Comparison of ENCODE assay signal across 7 cellular contexts in the genomic region with DNA sequence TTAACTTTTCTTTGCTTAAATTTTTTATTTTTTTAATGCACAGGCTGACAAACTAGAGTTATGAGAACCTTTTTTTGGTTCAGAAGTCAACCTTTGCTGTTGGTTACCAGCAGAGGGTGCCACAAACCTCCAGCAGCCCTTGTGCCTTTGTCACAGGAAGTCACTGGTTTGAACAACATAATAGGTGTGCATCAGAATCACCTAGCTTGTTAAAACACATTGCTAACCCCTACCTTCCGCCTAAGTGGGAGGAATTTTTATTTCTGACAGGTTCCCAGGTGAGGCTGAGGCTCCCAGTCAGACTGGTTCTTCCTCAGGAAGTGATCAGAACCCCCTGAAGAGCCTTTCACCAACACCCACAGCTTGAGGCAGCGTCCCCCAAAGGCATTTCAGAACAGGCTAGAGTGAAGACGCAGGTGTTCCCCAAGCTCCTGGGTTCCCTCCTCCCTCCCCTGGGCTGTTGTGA. TPM values are rescaled to one million over a fixed set of nuclear protein-coding genes. Genes with fewer than 3 reads are reported as not detected.
DNase-seq lines count a peak whose midpoint lies in the region; ATAC-seq and TF ChIP-seq lines count a peak whose summit lies in the region.

No MANE protein-coding gene starts in this region.

- TF ChIP-seq CTCF in GM12872 (IDR thresholded peaks at IDR 0.05; ENCODE audit: insufficient read depth, low read depth, low read length), result peak; percentile 79
- peak; percentile 59 for TF ChIP-seq CTCF in smooth muscle cell (IDR thresholded peaks at IDR 0.05; ENCODE audit: borderline replicate concordance, insufficient read depth, poor library complexity, severe bottlenecking)

- no peak overlapping the region for H3K27ac ChIP-seq in smooth muscle cell (ENCODE audit: low read depth)

- no peak overlapping the region for H3K9ac ChIP-seq in smooth muscle cell (ENCODE audit: low read depth)

- H4K20me1 ChIP-seq in smooth muscle cell (ENCODE audit: low read depth), result no peaks in the 10 kb centered on the region

- peak overlapping the region; percentile 56 for H3K27ac Mint-ChIP-seq in activated naive CD8-positive, alpha-beta T cell treated with anti-CD3 and anti-CD28 coated beads, Interleukin-2, amount 50 U/mL, for 24 hours

- H3K36me3 ChIP-seq in smooth muscle cell (ENCODE audit: low read depth), result no peaks in the 10 kb centered on the region

- peaks cover 2% of the 10 kb centered on the region for H3K4me1 ChIP-seq in smooth muscle cell (ENCODE audit: low read depth)

- H3K4me1 Mint-ChIP-seq in activated naive CD8-positive, alpha-beta T cell treated with anti-CD3 and anti-CD28 coated beads, Interleukin-2, amount 50 U/mL, for 24 hours, result peaks cover 5% of the 10 kb centered on the region

- H3K4me2 ChIP-seq in smooth muscle cell, result no peak overlapping the region

- peak; percentile 64 for DNase-seq in HT1080 (ENCODE audit: low read depth)
- DNase-seq in SW480 (ENCODE audit: low spot score), result peak; percentile 57
- peak; percentile 60 for DNase-seq in activated naive CD8-positive, alpha-beta T cell treated with anti-CD3 and anti-CD28 coated beads, Interleukin-2, amount 50 U/mL, for 24 hours
- no peak for DNase-seq in left ventricle myocardium superior
- DNase-seq in smooth muscle cell (lab: John Stamatoyannopoulos, UW; ENCODE audit: unreplicated experiment), result no peak

- peaks cover 9% of the 10 kb centered on the region for H3F3A ChIP-seq in smooth muscle cell (ENCODE audit: low read depth)

- no peaks in the 10 kb centered on the region for H3K36me3 Mint-ChIP-seq in activated naive CD8-positive, alpha-beta T cell treated with anti-CD3 and anti-CD28 coated beads, Interleukin-2, amount 50 U/mL, for 24 hours (ENCODE audit: low read depth)

- WGBS in smooth muscle cell (ENCODE audit: low lambda C conversion rate), result 65% methylated on average over 3 of the region's 3 CpGs

- H3K27me3 ChIP-seq in smooth muscle cell (ENCODE audit: low read depth), result no peaks in the 10 kb centered on the region

- peak; percentile 75 for ATAC-seq in activated naive CD8-positive, alpha-beta T cell treated with anti-CD3 and anti-CD28 coated beads, Interleukin-2, amount 50 U/mL, for 24 hours
- ATAC-seq in left ventricle myocardium superior, result peak; percentile 46
- ATAC-seq in GM18505 (IDR thresholded peaks at IDR 0.05; ENCODE audit: unreplicated experiment), result no peak

- no peaks in the 10 kb centered on the region for H3K79me2 ChIP-seq in smooth muscle cell (ENCODE audit: low read depth)

- H3K4me3 Mint-ChIP-seq in activated naive CD8-positive, alpha-beta T cell treated with anti-CD3 and anti-CD28 coated beads, Interleukin-2, amount 50 U/mL, for 24 hours, result no peak overlapping the region

- intact Hi-C loops in left ventricle myocardium superior (cut with micrococcal nuclease), result loop anchor here (2.0 kb wide), 1 partner anchor 43 kb away; no protein-coding TSS in a partner anchor

- no peaks in the 10 kb centered on the region for H3K9me3 ChIP-seq in smooth muscle cell (replicated peaks; ENCODE audit: low read depth)

- no peak overlapping the region for H2AFZ ChIP-seq in smooth muscle cell (ENCODE audit: low read depth)

- TF ChIP-seq POLR2A in GM18505 (IDR thresholded peaks at IDR 0.05; ENCODE audit: borderline replicate concordance, extremely low read depth, insufficient read depth, insufficient read length), result no peak

- H3K9me3 Mint-ChIP-seq in activated naive CD8-positive, alpha-beta T cell treated with anti-CD3 and anti-CD28 coated beads, Interleukin-2, amount 50 U/mL, for 24 hours, result no peaks in the 10 kb centered on the region

- no peaks in the 10 kb centered on the region for H3K27me3 Mint-ChIP-seq in activated naive CD8-positive, alpha-beta T cell treated with anti-CD3 and anti-CD28 coated beads, Interleukin-2, amount 50 U/mL, for 24 hours

- H3K4me3 ChIP-seq in smooth muscle cell, result no peak overlapping the region

RNA-seq across cellular contexts. Expression of a gene that starts 22.6 kb away (rescaled TPM):
- total RNA-seq in HT1080 (2014; rRNA removed; shearing (Covaris generic)), result 179 and 199 TPM in 2 replicates
- 258 and 276 TPM in 2 replicates for polyA plus RNA-seq in HT1080 (2015; cell fraction: cytosol; rRNA removed)
- 182 and 231 TPM in 2 replicates for polyA plus RNA-seq in HT1080 (2015; cell fraction: nucleus; rRNA removed)
- total RNA-seq in left ventricle myocardium superior, result 493 TPM
- total RNA-seq in smooth muscle cell, result 183 and 189 TPM in 2 replicates
- polyA plus RNA-seq in smooth muscle cell, result 207 and 237 TPM in 2 replicates

RNA-seq across cellular contexts. Expression of a gene that starts 47.8 kb away (rescaled TPM):
- 30.1 and 30.4 TPM in 2 replicates for total RNA-seq in HT1080 (2014; rRNA removed; shearing (Covaris generic))
- 16.4 and 19.4 TPM in 2 replicates for polyA plus RNA-seq in HT1080 (2015; cell fraction: cytosol; rRNA removed)
- 21.4 and 35.8 TPM in 2 replicates for polyA plus RNA-seq in HT1080 (2015; cell fraction: nucleus; rRNA removed)
- total RNA-seq in left ventricle myocardium superior (30.8 TPM), smooth muscle cell (9.8 and 18.7 TPM in 2 replicates)
- polyA plus RNA-seq in smooth muscle cell, result 8.4 and 9.4 TPM in 2 replicates

Comparison
In these comparisons a context has a peak if more than half of its experiments do, and no peak if none do; other contexts are left out.
1. DNase-seq: peak in HT1080 (single experiment), SW480 (single experiment) and activated naive CD8-positive, alpha-beta T cell treated with anti-CD3 and anti-CD28 coated beads, Interleukin-2, amount 50 U/mL, for 24 hours (single experiment); none in left ventricle myocardium superior (single experiment) and smooth muscle cell (single experiment).